Comparison of ENCODE assay signal across 24 cellular contexts in the genomic region with DNA sequence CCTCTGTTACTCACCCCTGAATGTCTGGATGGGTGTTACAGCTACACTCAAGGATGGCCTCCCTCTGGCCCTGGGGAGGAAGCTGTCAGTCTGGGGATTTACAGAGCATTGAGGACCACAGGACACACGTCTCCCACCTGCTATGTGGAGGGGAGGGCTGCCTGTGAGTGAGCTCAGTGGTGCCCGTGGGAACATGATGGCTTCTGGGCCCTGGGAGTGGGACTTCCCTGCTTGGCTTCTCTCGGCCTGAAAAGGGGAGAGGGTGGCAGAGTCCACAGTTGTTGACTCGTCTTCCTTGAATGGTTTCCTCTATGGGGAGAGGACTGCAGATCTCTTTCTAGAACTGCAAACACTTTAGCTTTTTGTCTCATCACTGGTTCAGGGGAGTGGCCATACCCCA.
DNase-seq lines count a peak whose midpoint lies in the region; ATAC-seq and TF ChIP-seq lines count a peak whose summit lies in the region.
"Had no signal": no experiment of that assay in that cellular context is flagged by ENCODE, and none has a peak within 500 bp of the region (broad histone marks: within the 10 kb centered on the region; RNA-seq: fewer than 3 reads in every experiment).

No MANE protein-coding gene starts in this region.

- no peak overlapping the region for H4K5ac ChIP-seq in IMR-90 (ENCODE audit: low read depth, low read length)

- WGBS in IMR-90 (ENCODE audit: extremely low coverage in 2 of 2, insufficient read length in 1 of 2), 2 experiments: no CpG with 5 or more reads among the region's 4 CpGs

- in situ Hi-C loops in IMR-90 (cut with MboI; ENCODE audit: low sequenced_read_pairs): no loop called here

- 0 out of 2 replicates have a peak overlapping the region, but pooled peaks have one; percentile 22 for H2BK120ac ChIP-seq in IMR-90 (ENCODE audit: low read depth, low read length)

- TF ChIP-seq RAD21 in IMR-90 (IDR thresholded peaks at IDR 0.05; ENCODE audit: low read length): no peak

- no peaks in the 10 kb centered on the region for H3K9me3 ChIP-seq in IMR-90 (ENCODE audit: control insufficient read depth, insufficient read depth, low read length)
- H3K9me3 ChIP-seq in Caco-2: no peaks in the 10 kb centered on the region
- H3K9me3 ChIP-seq: Peyer's patch had no signal

- no peak overlapping the region for H3K27ac Mint-ChIP-seq in activated CD8-positive, alpha-beta T cell treated with anti-CD3 and anti-CD28 coated beads, Interleukin-2, amount 10 ng/mL, durations not matched to agents 7 days and 5 days
- no peak overlapping the region for H3K27ac Mint-ChIP-seq in activated CD8-positive, alpha-beta T cell treated with anti-CD3 and anti-CD28 coated beads for 36 hours
- H3K27ac Mint-ChIP-seq in glutamatergic neuron (ENCODE audit: unreplicated experiment) (peak overlapping the region; percentile 19), Caco-2 (ENCODE audit: unreplicated experiment) (no peak overlapping the region)
- H3K27ac Mint-ChIP-seq: CD14-positive monocyte, IgD-negative memory B cell had no signal

- no peak overlapping the region; the same call in 1 of the 2 replicates for H3K9ac ChIP-seq in IMR-90 (ENCODE audit: low read depth, low read length)

- no TSS peak for BruUV-seq in IMR-90 (replicated peaks; lab: Mats Ljungman, UMichigan)
- no TSS peak for BruUV-seq in Caco-2 (replicated peaks; lab: Mats Ljungman, UMichigan)

- H3K56ac ChIP-seq in IMR-90 (ENCODE audit: extremely low read depth, insufficient read depth, low read length): no peak overlapping the region

- H4K20me1 ChIP-seq in IMR-90 (ENCODE audit: insufficient read depth, low read length): peaks cover 99% of the 10 kb centered on the region

- no peak overlapping the region for H3K4me3 Mint-ChIP-seq in activated CD8-positive, alpha-beta T cell treated with anti-CD3 and anti-CD28 coated beads, Interleukin-2, amount 10 ng/mL, durations not matched to agents 7 days and 5 days
- no peak overlapping the region for H3K4me3 Mint-ChIP-seq in activated CD8-positive, alpha-beta T cell treated with anti-CD3 and anti-CD28 coated beads for 36 hours
- H3K4me3 Mint-ChIP-seq in glutamatergic neuron (ENCODE audit: unreplicated experiment): no peak overlapping the region
- H3K4me3 Mint-ChIP-seq in Caco-2 (ENCODE audit: unreplicated experiment): no peak overlapping the region
- H3K4me3 Mint-ChIP-seq: CD14-positive monocyte, IgD-negative memory B cell had no signal

- no peak overlapping the region for H3K4me2 ChIP-seq in IMR-90 (ENCODE audit: low read depth, low read length)

- H3K14ac ChIP-seq in IMR-90 (replicated peaks; ENCODE audit: low read depth, low read length): peak overlapping the region; percentile 6; the same call in 1 of the 2 replicates

- no peaks in the 10 kb centered on the region for H3K27me3 Mint-ChIP-seq in activated CD8-positive, alpha-beta T cell treated with anti-CD3 and anti-CD28 coated beads, Interleukin-2, amount 10 ng/mL, durations not matched to agents 7 days and 5 days (ENCODE audit: low read depth)
- H3K27me3 Mint-ChIP-seq in activated CD8-positive, alpha-beta T cell treated with anti-CD3 and anti-CD28 coated beads for 36 hours: no peaks in the 10 kb centered on the region
- H3K27me3 Mint-ChIP-seq in glutamatergic neuron (ENCODE audit: unreplicated experiment): peaks cover 11% of the 10 kb centered on the region
- no peaks in the 10 kb centered on the region for H3K27me3 Mint-ChIP-seq in Caco-2 (ENCODE audit: insufficient read depth, unreplicated experiment)

- H3K79me1 ChIP-seq in IMR-90 (ENCODE audit: low read depth in 1 of 2, low read length in 2 of 2): peaks cover 9 to 98% of the 10 kb centered on the region in 2 experiments; a peak in 3 of 4 replicates

- no peak for TF ChIP-seq CTCF in activated CD8-positive, alpha-beta T cell treated with anti-CD3 and anti-CD28 coated beads for 36 hours (IDR thresholded peaks at IDR 0.05)
- TF ChIP-seq CTCF in IMR-90 (conservative IDR thresholded peaks at IDR 0.05; ENCODE audit: low read depth, low read length) (no peak), glutamatergic neuron (IDR thresholded peaks at IDR 0.05; ENCODE audit: partially characterized antibody, unreplicated experiment) (no peak), Caco-2 (IDR thresholded peaks at IDR 0.05; ENCODE audit: insufficient read depth in 1 of 2, low read depth in 1 of 2, low read length in 1 of 2, severe bottlenecking in 1 of 2, unreplicated experiment in 1 of 2) (no peak)

- DNase-seq in activated CD8-positive, alpha-beta T cell treated with anti-CD3 and anti-CD28 coated beads, Interleukin-2, amount 10 ng/mL, durations not matched to agents 7 days and 5 days: no peak
- DNase-seq in activated CD8-positive, alpha-beta T cell treated with anti-CD3 and anti-CD28 coated beads for 36 hours: no peak
- DNase-seq in IMR-90 (no peak), glutamatergic neuron (no peak), substantia nigra (lab: John Stamatoyannopoulos, UW) (no peak), Caco-2 (no peak), OCI-M2 (lab: John Stamatoyannopoulos, UW; ENCODE audit: unreplicated experiment) (no peak), D341Med (ENCODE audit: low spot score) (no peak)
- DNase-seq: AML-193; EL; GF-D8; GOT3; MV-4-11; NCI-H1694; NCI-H2081; NCI-H2171; NCI-H345; NCI-H524; NCI-H774; NK-92 treated with Interleukin-12 subunit alpha and Interleukin-12 subunit beta, amount 100 ng/mL, for 24 hours; Peyer's patch had no signal

- H2BK15ac ChIP-seq in IMR-90 (ENCODE audit: low read depth, low read length): no peak overlapping the region

- H4K8ac ChIP-seq in IMR-90 (ENCODE audit: low read depth in 2 of 2, low read length in 2 of 2): no peak overlapping the region; a peak in 1 of 4 replicates

- peak overlapping the region; percentile 43; the same call in 1 of the 2 replicates for H3K23ac ChIP-seq in IMR-90 (ENCODE audit: low read depth, low read length)

- H3K4me1 ChIP-seq in IMR-90 (ENCODE audit: control insufficient read depth, insufficient read depth, low read length): peaks cover 52% of the 10 kb centered on the region
- H3K4me1 ChIP-seq in Caco-2: peaks cover 11% of the 10 kb centered on the region

- intact Hi-C loops in activated CD8-positive, alpha-beta T cell treated with anti-CD3 and anti-CD28 coated beads for 36 hours (cut with micrococcal nuclease): no loop called here
- intact Hi-C loops in IMR-90 (cut with micrococcal nuclease) (no loop called here), Caco-2 (cut with micrococcal nuclease; ENCODE audit: unreplicated experiment) (no loop called here)

- no peaks in the 10 kb centered on the region for H3K9me3 Mint-ChIP-seq in activated CD8-positive, alpha-beta T cell treated with anti-CD3 and anti-CD28 coated beads, Interleukin-2, amount 10 ng/mL, durations not matched to agents 7 days and 5 days (ENCODE audit: insufficient read depth)
- no peaks in the 10 kb centered on the region for H3K9me3 Mint-ChIP-seq in activated CD8-positive, alpha-beta T cell treated with anti-CD3 and anti-CD28 coated beads for 36 hours
- H3K9me3 Mint-ChIP-seq in glutamatergic neuron (ENCODE audit: unreplicated experiment) (peaks cover 14% of the 10 kb centered on the region), Caco-2 (ENCODE audit: unreplicated experiment) (no peaks in the 10 kb centered on the region)
- H3K9me3 Mint-ChIP-seq: IgD-negative memory B cell had no signal

- H2AK5ac ChIP-seq in IMR-90 (ENCODE audit: low read depth, low read length): peak overlapping the region; percentile 9

- no peak overlapping the region for H3K18ac ChIP-seq in IMR-90 (ENCODE audit: low read depth, low read length)

- peak overlapping the region; percentile 40 for H2BK5ac ChIP-seq in IMR-90 (ENCODE audit: low read depth, low read length, poor library complexity, severe bottlenecking)

- no peak for TF ChIP-seq POLR2A in IMR-90 (IDR thresholded peaks at IDR 0.05; ENCODE audit: low read depth, low read length)

- H3K27me3 ChIP-seq in IMR-90 (ENCODE audit: control insufficient read depth, insufficient read depth, low read length) (no peaks in the 10 kb centered on the region), Caco-2 (replicated peaks; ENCODE audit: control insufficient read depth, insufficient read depth, low read length) (no peaks in the 10 kb centered on the region)
- H3K27me3 ChIP-seq: Peyer's patch had no signal

- H3K27ac ChIP-seq in IMR-90 (ENCODE audit: insufficient read depth, low read length): no peak overlapping the region; the same call in 1 of the 2 replicates
- H3K27ac ChIP-seq in substantia nigra (ENCODE audit: low read depth, low read length, poor library complexity, severe bottlenecking): peak overlapping the region; percentile 27
- H3K27ac ChIP-seq: 22Rv1, Peyer's patch had no signal

- peak overlapping the region; percentile 47; the same call in 1 of the 2 replicates for H3K4ac ChIP-seq in IMR-90 (ENCODE audit: low read depth, low read length)

- H2AFZ ChIP-seq in IMR-90 (replicated peaks; ENCODE audit: low read length, poor library complexity): peak overlapping the region; percentile 5

- peaks cover 67% of the 10 kb centered on the region for H3K9me1 ChIP-seq in IMR-90 (ENCODE audit: insufficient read depth, low read length)

- H3K36me3 ChIP-seq in IMR-90 (ENCODE audit: control insufficient read depth, insufficient read depth, low read length) (peaks cover 38% of the 10 kb centered on the region), Caco-2 (ENCODE audit: control insufficient read depth, insufficient read depth, low read length) (no peaks in the 10 kb centered on the region)
- H3K36me3 ChIP-seq: Peyer's patch had no signal

- H4K91ac ChIP-seq in IMR-90 (ENCODE audit: insufficient read depth, low read depth, low read length): no peak overlapping the region

- H3K36me3 Mint-ChIP-seq in activated CD8-positive, alpha-beta T cell treated with anti-CD3 and anti-CD28 coated beads, Interleukin-2, amount 10 ng/mL, durations not matched to agents 7 days and 5 days (ENCODE audit: low read depth): no peaks in the 10 kb centered on the region
- no peaks in the 10 kb centered on the region for H3K36me3 Mint-ChIP-seq in activated CD8-positive, alpha-beta T cell treated with anti-CD3 and anti-CD28 coated beads for 36 hours (ENCODE audit: low read depth)
- H3K36me3 Mint-ChIP-seq in glutamatergic neuron (ENCODE audit: unreplicated experiment) (peaks cover 10% of the 10 kb centered on the region), Caco-2 (ENCODE audit: insufficient read depth, unreplicated experiment) (peaks cover 25% of the 10 kb centered on the region)
- H3K36me3 Mint-ChIP-seq: CD14-positive monocyte, IgD-negative memory B cell had no signal

- no peak overlapping the region for H3K4me3 ChIP-seq in IMR-90 (ENCODE audit: insufficient read depth, low read depth, low read length)
- H3K4me3 ChIP-seq in Caco-2 (ENCODE audit: low read depth, low read length): no peak overlapping the region
- H3K4me3 ChIP-seq: Peyer's patch had no signal

- CTCF ChIA-PET in activated CD8-positive, alpha-beta T cell treated with anti-CD3 and anti-CD28 coated beads, Interleukin-2, amount 10 ng/mL, durations not matched to agents 7 days and 5 days (lab: Charles Lee): no interaction called here
- CTCF ChIA-PET in activated CD8-positive, alpha-beta T cell treated with anti-CD3 and anti-CD28 coated beads for 36 hours (lab: Charles Lee): no interaction called here
- CTCF ChIA-PET in IMR-90 (lab: Yijun Ruan, JAX) (no interaction called here), Caco-2 (lab: Charles Lee) (no interaction called here)

- peak overlapping the region; percentile 11 for H2AK9ac ChIP-seq in IMR-90 (replicated peaks; ENCODE audit: low read depth, low read length, poor library complexity)

- peak; percentile 23 for ATAC-seq in activated CD8-positive, alpha-beta T cell treated with anti-CD3 and anti-CD28 coated beads, Interleukin-2, amount 10 ng/mL, durations not matched to agents 7 days and 5 days
- no peak for ATAC-seq in activated CD8-positive, alpha-beta T cell treated with anti-CD3 and anti-CD28 coated beads for 36 hours
- ATAC-seq in IMR-90 (ENCODE audit: low read depth): no peak

- no peaks in the 10 kb centered on the region for H3K4me1 Mint-ChIP-seq in activated CD8-positive, alpha-beta T cell treated with anti-CD3 and anti-CD28 coated beads, Interleukin-2, amount 10 ng/mL, durations not matched to agents 7 days and 5 days (ENCODE audit: low read depth)
- no peaks in the 10 kb centered on the region for H3K4me1 Mint-ChIP-seq in activated CD8-positive, alpha-beta T cell treated with anti-CD3 and anti-CD28 coated beads for 36 hours (ENCODE audit: low read depth)
- H3K4me1 Mint-ChIP-seq in glutamatergic neuron (ENCODE audit: low read depth, unreplicated experiment) (peaks cover 43% of the 10 kb centered on the region), Caco-2 (ENCODE audit: low read depth, unreplicated experiment) (peaks cover 20% of the 10 kb centered on the region)
- H3K4me1 Mint-ChIP-seq: CD14-positive monocyte had no signal

- H2BK20ac ChIP-seq in IMR-90 (ENCODE audit: low read depth, low read length): no peak overlapping the region

- POLR2A ChIA-PET in activated CD8-positive, alpha-beta T cell treated with anti-CD3 and anti-CD28 coated beads, Interleukin-2, amount 10 ng/mL, durations not matched to agents 7 days and 5 days (lab: Charles Lee): no interaction called here
- POLR2A ChIA-PET in activated CD8-positive, alpha-beta T cell treated with anti-CD3 and anti-CD28 coated beads for 36 hours (lab: Charles Lee): no interaction called here
- POLR2A ChIA-PET in IMR-90 (lab: Charles Lee; ENCODE audit: unreplicated experiment) (no interaction called here), Caco-2 (lab: Charles Lee) (no interaction called here)

- dilution Hi-C loops in IMR-90 (cut with HindIII; ENCODE audit: low sequenced_read_pairs, unreplicated experiment): no loop called here
